25 cellular contexts compared by ENCODE assay signal in genomic region chr6:166293731-166294584, GRCh38. TPM values are rescaled to one million over a fixed set of nuclear protein-coding genes. Genes with fewer than 3 reads are reported as not detected.
DNase-seq lines count a peak whose midpoint lies in the region; ATAC-seq, FAIRE-seq and TF ChIP-seq lines count a peak whose summit lies in the region.
"Had no signal": no experiment of that assay in that cellular context is flagged by ENCODE, and none has a peak within 500 bp of the region (broad histone marks: within the 10 kb centered on the region; RNA-seq: fewer than 3 reads in every experiment).

No MANE protein-coding gene starts in this region.

- FAIRE-seq in HepG2 (lab: Jason Lieb, UNC): no peak
- FAIRE-seq: G401.6, H54, RCC 7860 had no signal

- no peaks in the 10 kb centered on the region for H3K9me3 ChIP-seq in HepG2 (ENCODE audit: low read length)
- H3K9me3 ChIP-seq in right lobe of liver: no peaks in the 10 kb centered on the region
- H3K9me3 ChIP-seq: BLaER1 had no signal

- no peak overlapping the region for H3K27ac ChIP-seq in HepG2 (ENCODE audit: extremely low read length, insufficient read depth, low read length)
- H3K27ac ChIP-seq in right lobe of liver: no peak overlapping the region
- H3K27ac ChIP-seq: BLaER1, KMS-11 had no signal

- no peak for TF ChIP-seq CTCF in HepG2 (CRISPR knock-in tag; IDR thresholded peaks at IDR 0.05)
- TF ChIP-seq CTCF in right lobe of liver (IDR thresholded peaks at IDR 0.05): no peak

- no peak overlapping the region for H3K4me2 ChIP-seq in HepG2 (ENCODE audit: low read depth, low read length)
- H3K4me2 ChIP-seq: BLaER1, KMS-11 had no signal

- WGBS in HepG2 (ENCODE audit: low lambda C conversion rate): 54% methylated on average over 8 of the region's 12 CpGs
- WGBS in right lobe of liver (ENCODE audit: insufficient coverage, low coverage, low lambda C conversion rate, missing lambda C conversion rate): 89% methylated on average over 7 of the region's 12 CpGs

- no peak for TF ChIP-seq EP300 in HepG2 (IDR thresholded peaks at IDR 0.05; ENCODE audit: low read depth in 2 of 2, low read length in 2 of 2)
- no peak for TF ChIP-seq EP300 in HepG2 (CRISPR knock-in tag; IDR thresholded peaks at IDR 0.05; ENCODE audit: borderline replicate concordance)

- CTCF ChIA-PET in HepG2 (lab: Yijun Ruan, JAX; ENCODE audit: low intra/inter-chr PET ratio, low total read pairs): interaction anchor here (1.7 kb wide), 1 partner anchor 106 kb away, joined by 4 read pairs; no protein-coding TSS in a partner anchor

- DNase-seq in HepG2 (ENCODE audit: low spot score): no peak
- no peak for DNase-seq in right lobe of liver
- DNase-seq in globus pallidus (ENCODE audit: low spot score): peak; percentile 74
- DNase-seq in pons (ENCODE audit: low spot score): peak; percentile 70
- no peak for DNase-seq in NCI-H2196 treated with DMSO at 0.1 percent for 48 hours (lab: John Stamatoyannopoulos, UW; ENCODE audit: unreplicated experiment)
- DNase-seq in stimulated activated effector memory CD8-positive, alpha-beta T cell treated with anti-CD3 and anti-CD28 coated beads, Interleukin-12 subunit alpha, Interleukin-12 subunit beta, amount 100 ng/mL, for 72 hours (ENCODE audit: low spot score in 2 of 2): no peak
- DNase-seq: CD4-positive, CD25-positive, alpha-beta regulatory T cell; DMS53; MV-4-11; NCI-H1105 treated with DMSO at 0.1 percent for 48 hours; NCI-H146; NCI-H1930; NCI-H2107; NCI-H446; NCI-H524 treated with DMSO at 0.1 percent for 48 hours; NCI-H774; SIG-M5 had no signal

- H3K4me3 ChIP-seq in HepG2 (replicated peaks in 1 of 3; ENCODE audit: insufficient read depth in 1 of 3, low read depth in 2 of 3, low read length in 3 of 3) (no peak overlapping the region), right lobe of liver (no peak overlapping the region)
- H3K4me3 ChIP-seq: BLaER1 had no signal

- ATAC-seq in HepG2 (no peak), right lobe of liver (no peak), HG02588 (IDR thresholded peaks at IDR 0.05; ENCODE audit: unreplicated experiment) (no peak)
- no peak for ATAC-seq in stimulated activated effector memory CD8-positive, alpha-beta T cell treated with anti-CD3 and anti-CD28 coated beads, Interleukin-12 subunit alpha, Interleukin-12 subunit beta, amount 100 ng/mL, for 72 hours
- ATAC-seq: SK-N-SH treated with all-trans-retinoic acid at 6 μM for 48 hours had no signal

- no peaks in the 10 kb centered on the region for H3K4me1 Mint-ChIP-seq in stimulated activated effector memory CD8-positive, alpha-beta T cell treated with anti-CD3 and anti-CD28 coated beads, Interleukin-12 subunit alpha, Interleukin-12 subunit beta, amount 100 ng/mL, for 72 hours

- H3K36me3 ChIP-seq in HepG2 (replicated peaks in 1 of 2; ENCODE audit: control insufficient read depth in 1 of 2, insufficient read depth in 2 of 2, low read length in 2 of 2) (no peaks in the 10 kb centered on the region), right lobe of liver (no peaks in the 10 kb centered on the region)
- H3K36me3 ChIP-seq: BLaER1 had no signal

- BruUV-seq in HepG2 (replicated peaks; lab: Mats Ljungman, UMichigan): no TSS peak

- TF ChIP-seq POLR2A in HepG2 (IDR thresholded peaks at IDR 0.05; ENCODE audit: insufficient read depth in 1 of 2, low read depth in 2 of 2, low read length in 2 of 2) (no peak), right lobe of liver (IDR thresholded peaks at IDR 0.05) (no peak)

- no peak for TF ChIP-seq RAD21 in HepG2 (CRISPR knock-in tag; IDR thresholded peaks at IDR 0.05)

- H4K20me1 ChIP-seq in HepG2 (ENCODE audit: insufficient read depth, low read length): no peaks in the 10 kb centered on the region
- H4K20me1 ChIP-seq: BLaER1 had no signal

- no peaks in the 10 kb centered on the region for H3K36me3 Mint-ChIP-seq in stimulated activated effector memory CD8-positive, alpha-beta T cell treated with anti-CD3 and anti-CD28 coated beads, Interleukin-12 subunit alpha, Interleukin-12 subunit beta, amount 100 ng/mL, for 72 hours
- H3K36me3 Mint-ChIP-seq: CD4-positive, CD25-positive, alpha-beta regulatory T cell; IgD-negative memory B cell had no signal

- no peaks in the 10 kb centered on the region for H3K9me3 Mint-ChIP-seq in stimulated activated effector memory CD8-positive, alpha-beta T cell treated with anti-CD3 and anti-CD28 coated beads, Interleukin-12 subunit alpha, Interleukin-12 subunit beta, amount 100 ng/mL, for 72 hours
- H3K9me3 Mint-ChIP-seq: CD4-positive, CD25-positive, alpha-beta regulatory T cell had no signal

- no peak overlapping the region for H3K4me3 Mint-ChIP-seq in stimulated activated effector memory CD8-positive, alpha-beta T cell treated with anti-CD3 and anti-CD28 coated beads, Interleukin-12 subunit alpha, Interleukin-12 subunit beta, amount 100 ng/mL, for 72 hours
- H3K4me3 Mint-ChIP-seq: CD4-positive, CD25-positive, alpha-beta regulatory T cell; IgD-negative memory B cell had no signal

- H3K79me2 ChIP-seq in HepG2 (ENCODE audit: insufficient read depth, low read length): no peaks in the 10 kb centered on the region

- no peak overlapping the region for H2AFZ ChIP-seq in HepG2 (ENCODE audit: low read length)

- in situ Hi-C loops in HepG2 (cut with HindIII; ENCODE audit: extremely low pct_ligation_motif_present, low pct_unique_long_range_greater_than_20kb): no loop called here

- H3K27me3 ChIP-seq in HepG2 (ENCODE audit: control insufficient read depth in 1 of 2, insufficient read depth in 2 of 2, low read length in 2 of 2): peaks cover 3 to 61% of the 10 kb centered on the region in 2 experiments; a peak in 4 of 5 replicates
- H3K27me3 ChIP-seq in right lobe of liver: no peaks in the 10 kb centered on the region
- H3K27me3 ChIP-seq: BLaER1 had no signal

- intact Hi-C loops in HepG2 (cut with micrococcal nuclease; ENCODE audit: unreplicated experiment) (no loop called here), right lobe of liver (cut with DNase I) (no loop called here)

- no peak overlapping the region for H3K9ac ChIP-seq in HepG2 (ENCODE audit: insufficient read depth, low read depth, low read length)
- H3K9ac ChIP-seq: BLaER1, KMS-11 had no signal

- H3K27ac Mint-ChIP-seq in stimulated activated effector memory CD8-positive, alpha-beta T cell treated with anti-CD3 and anti-CD28 coated beads, Interleukin-12 subunit alpha, Interleukin-12 subunit beta, amount 100 ng/mL, for 72 hours: no peak overlapping the region
- H3K27ac Mint-ChIP-seq: CD4-positive, CD25-positive, alpha-beta regulatory T cell had no signal

- H3K4me1 ChIP-seq in HepG2 (ENCODE audit: insufficient read depth, low read length) (no peaks in the 10 kb centered on the region), right lobe of liver (no peaks in the 10 kb centered on the region)
- H3K4me1 ChIP-seq: BLaER1 had no signal

- POLR2A ChIA-PET in HepG2 (lab: Yijun Ruan, JAX): no interaction called here

RNA-seq across cellular contexts. Expression of gene PRR18, which starts 14.2 kb away (rescaled TPM):
- total RNA-seq in HepG2 (2016; rRNA removed; fragmentation: Illumina TruSeq; extraction: Trizol) (0.04 TPM in 1 of 2 replicates, not detected in the other), right lobe of liver (1 to 10 TPM in 4 of 6 experiments, under 1 TPM in 2; 0.39 to 3.6 (median 1.6) TPM)
- not detected in 2 replicates for total RNA-seq in HepG2 (2016; cell fraction: cytosol; rRNA removed; fragmentation: Illumina TruSeq; extraction: Trizol; ENCODE audit: low read depth)
- total RNA-seq in HepG2 (2016; cell fraction: insoluble cytoplasmic fraction; rRNA removed; fragmentation: Illumina TruSeq; extraction: Trizol): 0.06 TPM in 1 of 2 replicates, not detected in the other
- 0.09 TPM in 1 of 2 replicates, not detected in the other for total RNA-seq in HepG2 (2016; cell fraction: membrane; rRNA removed; fragmentation: Illumina TruSeq; extraction: Trizol)
- not detected in 2 replicates for total RNA-seq in HepG2 (2016; cell fraction: nucleus; rRNA removed; fragmentation: Illumina TruSeq; extraction: Trizol)
- polyA plus RNA-seq in HepG2 (2011; rRNA removed): 0.01 and 0.04 TPM in 2 replicates
- polyA plus RNA-seq in HepG2 (2011; cell fraction: cytosol; rRNA removed): 0.04 and 0.05 TPM in 2 replicates
- polyA plus RNA-seq in HepG2 (2011; cell fraction: nucleus; rRNA removed): 0.10 TPM in 1 of 2 replicates, not detected in the other
- not detected in 2 replicates for polyA plus RNA-seq in HepG2 (2012)
- not detected in 2 replicates for polyA plus RNA-seq in HepG2 (2016; cell fraction: cytosol; fragmentation: Illumina TruSeq; extraction: Trizol; ENCODE audit: low read depth)
- polyA plus RNA-seq in HepG2 (2016; cell fraction: insoluble cytoplasmic fraction; fragmentation: Illumina TruSeq; extraction: Trizol; ENCODE audit: low read depth): 0.10 and 0.19 TPM in 2 replicates
- polyA plus RNA-seq in HepG2 (2016; cell fraction: membrane; fragmentation: Illumina TruSeq; extraction: Trizol; ENCODE audit: low read depth): 0.16 TPM in 1 of 2 replicates, not detected in the other
- not detected in 2 replicates for polyA plus RNA-seq in HepG2 (2016; cell fraction: nucleus; fragmentation: Illumina TruSeq; extraction: Trizol; ENCODE audit: insufficient read depth, low read depth)
- polyA minus RNA-seq in HepG2 (2011; rRNA and poly(A)+ RNA removed; ENCODE audit: low replicate concordance): not detected in 2 replicates
- not detected in 2 replicates for polyA minus RNA-seq in HepG2 (2011; cell fraction: cytosol; rRNA and poly(A)+ RNA removed)
- polyA minus RNA-seq in HepG2 (2011; cell fraction: nucleus; rRNA and poly(A)+ RNA removed): 0.12 TPM in 1 of 2 replicates, not detected in the other
- total RNA-seq: CD4-positive, CD25-positive, alpha-beta regulatory T cell had no signal
- polyA plus RNA-seq: CD4-positive, CD25-positive, alpha-beta regulatory T cell; IgD-negative memory B cell had no signal

RNA-seq across cellular contexts. Expression of gene SFT2D1, which starts 48.4 kb away (rescaled TPM):
- total RNA-seq in HepG2 (2016; rRNA removed; fragmentation: Illumina TruSeq; extraction: Trizol) (90.7 and 115 TPM in 2 replicates), right lobe of liver (10 to 100 TPM in 5 of 6 experiments, 1 to 10 TPM in 1; 6.7 to 14.0 (median 12.8) TPM)
- total RNA-seq in HepG2 (2016; cell fraction: cytosol; rRNA removed; fragmentation: Illumina TruSeq; extraction: Trizol; ENCODE audit: low read depth): 57.6 and 70.5 TPM in 2 replicates
- 91.5 and 114 TPM in 2 replicates for total RNA-seq in HepG2 (2016; cell fraction: insoluble cytoplasmic fraction; rRNA removed; fragmentation: Illumina TruSeq; extraction: Trizol)
- total RNA-seq in HepG2 (2016; cell fraction: membrane; rRNA removed; fragmentation: Illumina TruSeq; extraction: Trizol): 89.7 and 105 TPM in 2 replicates
- 87.1 and 96.7 TPM in 2 replicates for total RNA-seq in HepG2 (2016; cell fraction: nucleus; rRNA removed; fragmentation: Illumina TruSeq; extraction: Trizol)
- polyA plus RNA-seq in HepG2 (2011; rRNA removed): 127 and 147 TPM in 2 replicates
- 78.9 and 125 TPM in 2 replicates for polyA plus RNA-seq in HepG2 (2011; cell fraction: cytosol; rRNA removed)
- 56.7 and 94.6 TPM in 2 replicates for polyA plus RNA-seq in HepG2 (2011; cell fraction: nucleus; rRNA removed)
- 100 and 109 TPM in 2 replicates for polyA plus RNA-seq in HepG2 (2012)
- 67.5 and 94.2 TPM in 2 replicates for polyA plus RNA-seq in HepG2 (2016; cell fraction: cytosol; fragmentation: Illumina TruSeq; extraction: Trizol; ENCODE audit: low read depth)
- 112 and 116 TPM in 2 replicates for polyA plus RNA-seq in HepG2 (2016; cell fraction: insoluble cytoplasmic fraction; fragmentation: Illumina TruSeq; extraction: Trizol; ENCODE audit: low read depth)
- 96.5 and 108 TPM in 2 replicates for polyA plus RNA-seq in HepG2 (2016; cell fraction: membrane; fragmentation: Illumina TruSeq; extraction: Trizol; ENCODE audit: low read depth)
- 168 and 175 TPM in 2 replicates for polyA plus RNA-seq in HepG2 (2016; cell fraction: nucleus; fragmentation: Illumina TruSeq; extraction: Trizol; ENCODE audit: insufficient read depth, low read depth)
- 13.9 and 35.5 TPM in 2 replicates for polyA minus RNA-seq in HepG2 (2011; rRNA and poly(A)+ RNA removed; ENCODE audit: low replicate concordance)
- polyA minus RNA-seq in HepG2 (2011; cell fraction: cytosol; rRNA and poly(A)+ RNA removed): 26.1 and 26.7 TPM in 2 replicates
- polyA minus RNA-seq in HepG2 (2011; cell fraction: nucleus; rRNA and poly(A)+ RNA removed): 65.1 and 95.4 TPM in 2 replicates

Comparison
In these comparisons a context has a peak if more than half of its experiments do, and no peak if none do; other contexts are left out.
1. DNase-seq: peak in globus pallidus (single experiment) and pons (single experiment); none in HepG2 (single experiment), right lobe of liver (0 of 3), NCI-H2196 treated with DMSO at 0.1 percent for 48 hours (single experiment) and stimulated activated effector memory CD8-positive, alpha-beta T cell treated with anti-CD3 and anti-CD28 coated beads, Interleukin-12 subunit alpha, Interleukin-12 subunit beta, amount 100 ng/mL, for 72 hours (0 of 2).